In genomic region chr13:107866007-107866665, GRCh38 we compare ENCODE assay signal across 8 cellular contexts.
DNase-seq lines count a peak whose midpoint lies in the region; ATAC-seq, FAIRE-seq and TF ChIP-seq lines count a peak whose summit lies in the region.

No MANE protein-coding gene starts in this region.

- no peak for TF ChIP-seq CTCF in retinal pigment epithelial cell (conservative IDR thresholded peaks at IDR 0.05; ENCODE audit: low read depth, low read length)

- no peak for FAIRE-seq in frontal cortex (lab: Jason Lieb, UNC)

- DNase-seq in NCI-H2081 (lab: John Stamatoyannopoulos, UW) (peak; percentile 53 to 67), NCI-H2081 treated with DMSO at 0.1 percent for 48 hours (lab: John Stamatoyannopoulos, UW) (no peak), SK-N-DZ (ENCODE audit: low spot score) (peak; percentile 70), frontal cortex (ENCODE audit: low spot score in 2 of 2) (peak; percentile 24 to 44), retinal pigment epithelial cell (ENCODE audit: low read depth) (no peak)
- DNase-seq in activated CD8-positive, alpha-beta memory T cell treated with anti-CD3 and anti-CD28 coated beads, Interleukin-2, amount 50 U/mL, for 48 hours: no peak

- H3K4me3 ChIP-seq in retinal pigment epithelial cell (ENCODE audit: low read length): peak overlapping the region; percentile 87

- no peak for ATAC-seq in GM18519 (IDR thresholded peaks at IDR 0.05; ENCODE audit: low FRiP score, unreplicated experiment)
- ATAC-seq in GM18867 (IDR thresholded peaks at IDR 0.05; ENCODE audit: unreplicated experiment): no peak

Comparison
In these comparisons a context has a peak if more than half of its experiments do, and no peak if none do; other contexts are left out.
1. DNase-seq: peak in NCI-H2081 (2 of 2), SK-N-DZ (single experiment) and frontal cortex (2 of 2); none in NCI-H2081 treated with DMSO at 0.1 percent for 48 hours (single experiment), retinal pigment epithelial cell (single experiment) and activated CD8-positive, alpha-beta memory T cell treated with anti-CD3 and anti-CD28 coated beads, Interleukin-2, amount 50 U/mL, for 48 hours (single experiment).